8 cellular contexts compared by ENCODE assay signal in the genomic region with DNA sequence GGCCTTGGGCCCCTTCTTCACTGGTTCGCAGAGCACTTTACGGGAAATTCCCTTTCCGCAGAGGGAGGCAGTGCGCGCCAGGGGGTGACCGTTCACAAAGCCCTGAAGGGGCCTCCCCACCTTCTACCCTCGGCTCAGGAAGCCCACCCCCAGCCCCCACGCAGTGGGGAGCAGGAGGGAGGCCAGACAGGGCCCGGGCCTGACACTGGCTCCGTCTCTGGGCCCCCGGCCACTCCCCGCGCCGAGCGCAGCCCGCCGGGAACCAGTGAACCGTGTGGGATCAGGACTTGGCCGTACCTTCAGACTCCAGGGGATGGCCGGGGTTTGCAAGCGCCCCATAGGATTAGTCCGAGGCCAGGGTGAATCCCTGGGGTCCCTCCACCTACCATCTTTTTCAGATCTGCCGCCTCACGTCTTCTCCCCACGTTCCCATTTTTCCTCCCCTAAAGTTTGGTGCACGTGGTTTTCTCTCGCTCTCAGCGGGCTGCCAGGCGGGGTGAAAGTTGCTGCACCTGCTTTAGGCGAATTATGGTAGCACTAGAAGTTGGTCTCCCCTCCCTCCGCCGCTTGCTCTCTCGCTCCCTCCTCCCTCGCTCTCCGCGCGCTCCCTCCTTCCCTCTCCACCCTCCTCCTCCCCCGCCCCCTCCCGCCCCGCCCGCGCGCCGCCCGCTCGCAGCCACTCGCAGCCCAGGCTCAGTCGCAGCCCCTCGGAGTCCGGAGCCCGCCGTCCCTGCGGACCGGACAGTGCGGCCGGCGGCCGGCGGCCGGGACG. TPM values are rescaled to one million over a fixed set of nuclear protein-coding genes. Genes with fewer than 3 reads are reported as not detected.
A peak's percentile ranks its signal among the peaks of the same experiment; 100 is the strongest.
DNase-seq lines count a peak whose midpoint lies in the region; TF ChIP-seq lines count a peak whose summit lies in the region.

A gene with protein sequence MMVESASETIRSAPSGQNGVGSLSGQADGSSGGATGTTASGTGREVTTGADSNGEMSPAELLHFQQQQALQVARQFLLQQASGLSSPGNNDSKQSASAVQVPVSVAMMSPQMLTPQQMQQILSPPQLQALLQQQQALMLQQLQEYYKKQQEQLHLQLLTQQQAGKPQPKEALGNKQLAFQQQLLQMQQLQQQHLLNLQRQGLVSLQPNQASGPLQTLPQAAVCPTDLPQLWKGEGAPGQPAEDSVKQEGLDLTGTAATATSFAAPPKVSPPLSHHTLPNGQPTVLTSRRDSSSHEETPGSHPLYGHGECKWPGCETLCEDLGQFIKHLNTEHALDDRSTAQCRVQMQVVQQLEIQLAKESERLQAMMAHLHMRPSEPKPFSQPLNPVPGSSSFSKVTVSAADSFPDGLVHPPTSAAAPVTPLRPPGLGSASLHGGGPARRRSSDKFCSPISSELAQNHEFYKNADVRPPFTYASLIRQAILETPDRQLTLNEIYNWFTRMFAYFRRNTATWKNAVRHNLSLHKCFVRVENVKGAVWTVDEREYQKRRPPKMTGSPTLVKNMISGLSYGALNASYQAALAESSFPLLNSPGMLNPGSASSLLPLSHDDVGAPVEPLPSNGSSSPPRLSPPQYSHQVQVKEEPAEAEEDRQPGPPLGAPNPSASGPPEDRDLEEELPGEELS (plus strand): TSS at position 679 of the 772 bp plus-strand sequence. CDS start 19,380 bp downstream, outside the sequence.

- POLR2A ChIA-PET in HEK293T (lab: Yijun Ruan, JAX) = no interaction called here

- in situ Hi-C loops in SK-MEL-5 (cut with HindIII; ENCODE audit: low pct_unique_long_range_greater_than_20kb, low sequenced_read_pairs) = no loop called here

- intact Hi-C loops in activated naive CD4-positive, alpha-beta T cell treated with anti-CD3 and anti-CD28 coated beads for 36 hours (cut with micrococcal nuclease) = loop anchor here (1.0 to 5.0 kb wide), 5 partner anchors 14 to 122 kb away; no protein-coding TSS in a partner anchor
- intact Hi-C loops in testis (cut with DNase I; ENCODE audit: low total_unique reads) = no loop called here

- H3K9me3 Mint-ChIP-seq in activated naive CD4-positive, alpha-beta T cell treated with anti-CD3 and anti-CD28 coated beads for 36 hours = no peaks in the 10 kb centered on the region

- H3K27me3 ChIP-seq in testis = no peaks in the 10 kb centered on the region

- H3K27ac Mint-ChIP-seq in activated naive CD4-positive, alpha-beta T cell treated with anti-CD3 and anti-CD28 coated beads for 36 hours = peak within 1 kb of the TSS; percentile 83

- CTCF ChIA-PET in HEK293T (lab: Yijun Ruan, JAX) = no interaction called here
- CTCF ChIA-PET in activated naive CD4-positive, alpha-beta T cell treated with anti-CD3 and anti-CD28 coated beads for 36 hours (lab: Charles Lee) = no interaction called here

- DNase-seq in GM04503 (ENCODE audit: low read depth) (peak; percentile 71), HEK293T (ENCODE audit: extremely low spot score) (peak; percentile 90), MV-4-11 (lab: John Stamatoyannopoulos, UW) (peak; percentile 87), SK-MEL-5 (ENCODE audit: low read depth, low spot score) (peak; percentile 92), globus pallidus (ENCODE audit: low spot score) (peak; percentile 93), occipital lobe (lab: John Stamatoyannopoulos, UW) (peak; percentile 83), testis (peak; percentile 96)
- peak; percentile 89 for DNase-seq in activated naive CD4-positive, alpha-beta T cell treated with anti-CD3 and anti-CD28 coated beads for 36 hours

- peak within 1 kb of the TSS in 1 of 2 donors; percentile 79 for H3K27ac ChIP-seq in testis

- peak within 1 kb of the TSS; percentile 83 for H3K4me3 Mint-ChIP-seq in activated naive CD4-positive, alpha-beta T cell treated with anti-CD3 and anti-CD28 coated beads for 36 hours

- H3K4me1 ChIP-seq in testis = peaks cover 21% of the 10 kb centered on the region

- H3K36me3 Mint-ChIP-seq in activated naive CD4-positive, alpha-beta T cell treated with anti-CD3 and anti-CD28 coated beads for 36 hours (ENCODE audit: low read depth) = peaks cover 3% of the 10 kb centered on the region

- peak within 1 kb of the TSS; percentile 73 to 74 for H3K4me3 ChIP-seq in testis

- no peak for TF ChIP-seq POLR2A in testis (IDR thresholded peaks at IDR 0.05)

- no peak for TF ChIP-seq CTCF in testis (IDR thresholded peaks at IDR 0.05)

- no peaks in the 10 kb centered on the region for H3K36me3 ChIP-seq in testis (ENCODE audit: low read depth, missing control alignments)

- no peaks in the 10 kb centered on the region for H3K9me3 ChIP-seq in testis

- no peaks in the 10 kb centered on the region for H3K27me3 Mint-ChIP-seq in activated naive CD4-positive, alpha-beta T cell treated with anti-CD3 and anti-CD28 coated beads for 36 hours (ENCODE audit: low read depth)

- WGBS in testis, 2 donors = 0 to 1% methylated on average over 21 to 46 of the region's 61 CpGs

- peaks cover 12% of the 10 kb centered on the region for H3K4me1 Mint-ChIP-seq in activated naive CD4-positive, alpha-beta T cell treated with anti-CD3 and anti-CD28 coated beads for 36 hours (ENCODE audit: low read depth)

TF ChIP-seq in HEK293T, 16 proteins besides CTCF, POLR2A, EP300 and RAD21:
- peak; percentile 81 for TF ChIP-seq L3MBTL2 (conservative IDR thresholded peaks at IDR 0.05)
- no peak for TF ChIP-seq PKNOX1 (IDR thresholded peaks at IDR 0.05)
TF ChIP-seq in HEK293T: peak in this region for 1.

RNA-seq across cellular contexts. Expression of the gene that starts here (rescaled TPM):
- 1.2 and 1.5 TPM in 2 replicates for total RNA-seq in SK-MEL-5 (2014; rRNA removed; shearing (Covaris generic))
- 20.7 and 30.2 TPM in 2 replicates for polyA plus RNA-seq in SK-MEL-5 (2015; cell fraction: cytosol; rRNA removed)
- polyA plus RNA-seq in SK-MEL-5 (2015; cell fraction: nucleus; rRNA removed) = 4.6 and 6.9 TPM in 2 replicates
- total RNA-seq in activated naive CD4-positive, alpha-beta T cell treated with anti-CD3 and anti-CD28 coated beads for 36 hours = 10 to 100 TPM; 15.9 to 16.0 TPM
- total RNA-seq in occipital lobe = 0.94 TPM
- total RNA-seq in testis = 10 to 100 TPM; 39.7 to 50.2 TPM
- polyA plus RNA-seq in testis (ENCODE audit: insufficient read depth, low read depth, low replicate concordance) = 38.0 TPM

Comparison
In these comparisons a context has a peak if more than half of its experiments do, and no peak if none do; other contexts are left out.
1. Peak in DNase-seq in occipital lobe; RNA of the gene not detected or under 1 TPM.